8 cellular contexts compared by ENCODE assay signal in genomic region chr10:31133628-31134302, GRCh38.
DNase-seq lines count a peak whose midpoint lies in the region; ATAC-seq and TF ChIP-seq lines count a peak whose summit lies in the region.

No MANE protein-coding gene starts in this region.

- ATAC-seq in activated CD8-positive, alpha-beta T cell treated with anti-CD3 and anti-CD28 coated beads for 36 hours: peak; percentile 45
- ATAC-seq in lung (ENCODE audit: insufficient read depth, low FRiP score): peak; percentile 85

- peak overlapping the region; percentile 65 for H3K4me3 Mint-ChIP-seq in activated CD8-positive, alpha-beta T cell treated with anti-CD3 and anti-CD28 coated beads for 36 hours

- peak overlapping the region; percentile 84 for H3K27ac Mint-ChIP-seq in activated CD8-positive, alpha-beta T cell treated with anti-CD3 and anti-CD28 coated beads for 36 hours

- POLR2A ChIA-PET in activated CD8-positive, alpha-beta T cell treated with anti-CD3 and anti-CD28 coated beads for 36 hours (lab: Charles Lee): interaction anchor here (0.6 to 2.0 kb wide), 3 partner anchors 33 to 1825 kb away, joined by 3 to 5 read pairs (median 4); partner anchors contain the start of gene ZNF438

- peak overlapping the region; percentile 44 for H3K4me3 ChIP-seq in lung

- CTCF ChIA-PET in activated CD8-positive, alpha-beta T cell treated with anti-CD3 and anti-CD28 coated beads for 36 hours (lab: Charles Lee): interaction anchor here (1.3 kb wide), 1 partner anchor 50 kb away, joined by 6 read pairs; no protein-coding TSS in a partner anchor

- no peaks in the 10 kb centered on the region for H3K9me3 ChIP-seq in lung (ENCODE audit: control insufficient read depth in 2 of 2, insufficient read depth in 1 of 2, low read length in 1 of 2)

- H3K4me1 ChIP-seq in lung (ENCODE audit: control insufficient read depth in 2 of 2, insufficient read depth in 2 of 2, low read length in 2 of 2): peaks cover 0 to 8% of the 10 kb centered on the region in 2 donors

- no peaks in the 10 kb centered on the region for H3K9me3 Mint-ChIP-seq in activated CD8-positive, alpha-beta T cell treated with anti-CD3 and anti-CD28 coated beads for 36 hours

- peak overlapping the region; percentile 89 for H3K27ac ChIP-seq in lung (ENCODE audit: low read depth in 1 of 2, low read length in 1 of 2)

- WGBS in lung, 2 donors: 0 to 1% methylated on average over 43 of the region's 43 CpGs

- H3K27me3 Mint-ChIP-seq in activated CD8-positive, alpha-beta T cell treated with anti-CD3 and anti-CD28 coated beads for 36 hours: no peaks in the 10 kb centered on the region

- no peaks in the 10 kb centered on the region for H3K27me3 ChIP-seq in lung (ENCODE audit: control insufficient read depth, insufficient read depth)

- no peaks in the 10 kb centered on the region for H3K36me3 ChIP-seq in lung (ENCODE audit: control insufficient read depth in 2 of 2, insufficient read depth in 2 of 2, low read length in 2 of 2)

- no peak for TF ChIP-seq CTCF in activated CD8-positive, alpha-beta T cell treated with anti-CD3 and anti-CD28 coated beads for 36 hours (IDR thresholded peaks at IDR 0.05)
- TF ChIP-seq CTCF in lung (IDR thresholded peaks at IDR 0.05; ENCODE audit: control extremely low read depth, extremely low read depth): no peak

- peaks cover 38% of the 10 kb centered on the region for H3K4me1 Mint-ChIP-seq in activated CD8-positive, alpha-beta T cell treated with anti-CD3 and anti-CD28 coated beads for 36 hours (ENCODE audit: low read depth)

- H3K36me3 Mint-ChIP-seq in activated CD8-positive, alpha-beta T cell treated with anti-CD3 and anti-CD28 coated beads for 36 hours (ENCODE audit: low read depth): no peaks in the 10 kb centered on the region

- intact Hi-C loops in activated CD8-positive, alpha-beta T cell treated with anti-CD3 and anti-CD28 coated beads for 36 hours (cut with micrococcal nuclease): no loop called here

- DNase-seq in ELR (ENCODE audit: low read depth): peak; percentile 80
- DNase-seq in HCEC 1CT: peak; percentile 68
- peak; percentile 87 for DNase-seq in NCI-H2227 treated with DMSO at 0.1 percent for 48 hours (lab: John Stamatoyannopoulos, UW)
- peak; percentile 64 for DNase-seq in activated CD8-positive, alpha-beta T cell treated with anti-CD3 and anti-CD28 coated beads for 36 hours
- peak; percentile 47 for DNase-seq in effector CD4-positive, alpha-beta T cell
- peak; percentile 83 for DNase-seq in lung (ENCODE audit: low spot score)
- peak; percentile 69 to 76 for DNase-seq in stimulated activated CD4-positive, alpha-beta T cell treated with anti-CD3 and anti-CD28 coated beads, Interleukin-4, amount 100 ng/mL, for 4 hours
- DNase-seq in dedifferentiated amniotic fluid mesenchymal stem cell (ENCODE audit: extremely low spot score): no peak
